ENCODE assay signal across 18 cellular contexts in the genomic region with DNA sequence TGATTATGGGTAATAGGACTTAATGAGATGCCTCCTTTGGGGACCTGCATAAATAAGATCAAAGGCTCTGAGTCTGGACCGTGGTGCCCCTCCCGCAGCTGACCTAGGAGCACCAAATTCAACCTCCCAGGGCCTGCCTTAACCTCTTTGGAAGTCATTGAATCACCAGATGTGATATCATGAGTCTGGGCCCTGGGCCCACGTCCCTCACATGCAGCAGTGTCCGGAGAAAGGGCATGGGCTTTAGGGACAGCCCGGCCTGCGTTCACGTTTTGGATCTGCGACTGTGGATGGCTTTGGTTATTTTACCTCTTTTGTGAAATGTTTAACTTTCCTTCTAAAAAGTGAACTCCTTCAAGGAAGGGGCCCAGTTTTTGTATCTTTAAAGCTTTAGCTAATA.
DNase-seq lines count a peak whose midpoint lies in the region; ATAC-seq and TF ChIP-seq lines count a peak whose summit lies in the region.
"Had no signal": no experiment of that assay in that cellular context is flagged by ENCODE, and none has a peak within 500 bp of the region (broad histone marks: within the 10 kb centered on the region; RNA-seq: fewer than 3 reads in every experiment).

No MANE protein-coding gene starts in this region.

- H3K4me1 Mint-ChIP-seq in stimulated activated memory B cell treated with anti-CD40 and anti-IgM and Interleukin-4, amounts not matched to agents 10 μg/mL and 1 μg/mL and 100 μg/mL, for 72 hours: peaks cover 34% of the 10 kb centered on the region

- no peak overlapping the region for H3K18ac ChIP-seq in trophoblast cell (ENCODE audit: low read length)

- H2BK120ac ChIP-seq in trophoblast cell (ENCODE audit: insufficient read depth, low read length, poor library complexity): no peak overlapping the region

- peak; percentile 45 to 60 (median 48) for ATAC-seq in heart left ventricle
- no peak for ATAC-seq in stimulated activated memory B cell treated with anti-CD40 and anti-IgM and Interleukin-4, amounts not matched to agents 10 μg/mL and 1 μg/mL and 100 μg/mL, for 72 hours
- no peak for ATAC-seq in HG02870 (IDR thresholded peaks at IDR 0.05; ENCODE audit: unreplicated experiment)

- no peaks in the 10 kb centered on the region for H3K27me3 ChIP-seq in heart left ventricle
- H3K27me3 ChIP-seq in right atrium auricular region: no peaks in the 10 kb centered on the region
- no peaks in the 10 kb centered on the region for H3K27me3 ChIP-seq in muscle layer of colon (ENCODE audit: control insufficient read depth in 1 of 2, insufficient read depth in 2 of 2, low read length in 2 of 2)
- H3K27me3 ChIP-seq in trophoblast cell (ENCODE audit: insufficient read depth, low read length): no peaks in the 10 kb centered on the region
- H3K27me3 ChIP-seq: BLaER1 had no signal

- H3K27ac ChIP-seq in heart left ventricle (peak overlapping the region in 1 of 12 donors; percentile 82), right atrium auricular region (no peak overlapping the region), muscle layer of colon (ENCODE audit: low read depth, low read length) (peak overlapping the region; percentile 66), trophoblast cell (ENCODE audit: low read depth, low read length) (no peak overlapping the region)
- H3K27ac ChIP-seq: BLaER1, GM23248 had no signal

- no peak overlapping the region for H4K8ac ChIP-seq in trophoblast cell (ENCODE audit: low read depth, low read length)

- H3K4me3 ChIP-seq in heart left ventricle: no peak overlapping the region
- H3K4me3 ChIP-seq in right atrium auricular region: no peak overlapping the region
- no peak overlapping the region for H3K4me3 ChIP-seq in muscle layer of colon (ENCODE audit: low read depth in 1 of 2, low read length in 2 of 2)
- H3K4me3 ChIP-seq in trophoblast cell (ENCODE audit: low read depth, low read length): no peak overlapping the region
- H3K4me3 ChIP-seq: BLaER1, GM23248 had no signal

- H3K4me1 ChIP-seq in heart left ventricle (peaks cover 0 to 27% (median 0%) of the 10 kb centered on the region in 12 donors), right atrium auricular region (no peaks in the 10 kb centered on the region), muscle layer of colon (ENCODE audit: insufficient read depth, low read length) (peaks cover 9% of the 10 kb centered on the region), trophoblast cell (ENCODE audit: control insufficient read depth in 1 of 2, insufficient read depth in 2 of 2, low read length in 2 of 2) (peaks cover 0 to 2% of the 10 kb centered on the region in 2 experiments)
- H3K4me1 ChIP-seq: BLaER1 had no signal

- H3K9me3 Mint-ChIP-seq in stimulated activated memory B cell treated with anti-CD40 and anti-IgM and Interleukin-4, amounts not matched to agents 10 μg/mL and 1 μg/mL and 100 μg/mL, for 72 hours: peaks cover 5% of the 10 kb centered on the region

- peaks cover 6% of the 10 kb centered on the region for H3K36me3 Mint-ChIP-seq in stimulated activated memory B cell treated with anti-CD40 and anti-IgM and Interleukin-4, amounts not matched to agents 10 μg/mL and 1 μg/mL and 100 μg/mL, for 72 hours
- H3K36me3 Mint-ChIP-seq: CD14-positive monocyte had no signal

- H3K36me3 ChIP-seq in heart left ventricle: no peaks in the 10 kb centered on the region
- no peaks in the 10 kb centered on the region for H3K36me3 ChIP-seq in right atrium auricular region
- H3K36me3 ChIP-seq in muscle layer of colon (ENCODE audit: insufficient read depth, low read length): no peaks in the 10 kb centered on the region
- H3K36me3 ChIP-seq in trophoblast cell (ENCODE audit: control insufficient read depth in 1 of 2, insufficient read depth in 2 of 2, low read length in 2 of 2): no peaks in the 10 kb centered on the region
- H3K36me3 ChIP-seq: BLaER1 had no signal

- no peak overlapping the region for H3K14ac ChIP-seq in trophoblast cell (ENCODE audit: low read length)

- H3K4ac ChIP-seq in trophoblast cell (ENCODE audit: low read depth, low read length): no peak overlapping the region

- H3K9me3 ChIP-seq in heart left ventricle: peaks cover 0 to 13% (median 0%) of the 10 kb centered on the region in 12 donors
- no peaks in the 10 kb centered on the region for H3K9me3 ChIP-seq in right atrium auricular region
- no peaks in the 10 kb centered on the region for H3K9me3 ChIP-seq in muscle layer of colon (ENCODE audit: low read length)
- peaks cover 1% of the 10 kb centered on the region for H3K9me3 ChIP-seq in trophoblast cell (ENCODE audit: insufficient read depth, low read depth, low read length)

- peaks cover 8% of the 10 kb centered on the region for H3K27me3 Mint-ChIP-seq in stimulated activated memory B cell treated with anti-CD40 and anti-IgM and Interleukin-4, amounts not matched to agents 10 μg/mL and 1 μg/mL and 100 μg/mL, for 72 hours
- H3K27me3 Mint-ChIP-seq: CD4-positive, alpha-beta memory T cell had no signal

- intact Hi-C loops in heart left ventricle (cut with DNase I): no loop called here

- peak in 1 of 5 donors; percentile 32 for DNase-seq in heart left ventricle
- no peak for DNase-seq in right atrium auricular region (ENCODE audit: low spot score)
- DNase-seq in trophoblast cell: no peak
- DNase-seq in SKM-1 (lab: John Stamatoyannopoulos, UW; ENCODE audit: unreplicated experiment): no peak
- DNase-seq in amniotic stem cell (lab: John Stamatoyannopoulos, UW): no peak
- DNase-seq: 8988T; CD4-positive, alpha-beta memory T cell; DMS153; DMS79; GDM1; GM23248; HCEC 1CT; IMR-90 had no signal

- no peak overlapping the region for H2AFZ ChIP-seq in trophoblast cell (ENCODE audit: insufficient read depth, low read length, poor library complexity)
- H2AFZ ChIP-seq: GM23248 had no signal

- no peaks in the 10 kb centered on the region for H3K79me1 ChIP-seq in trophoblast cell (ENCODE audit: low read length)

- no peak overlapping the region for H3K4me2 ChIP-seq in trophoblast cell (ENCODE audit: low read length)
- H3K4me2 ChIP-seq: BLaER1 had no signal

- TF ChIP-seq CTCF in heart left ventricle (IDR thresholded peaks at IDR 0.05): no peak
- TF ChIP-seq CTCF in right atrium auricular region (IDR thresholded peaks at IDR 0.05): no peak

- H3K4me3 Mint-ChIP-seq in stimulated activated memory B cell treated with anti-CD40 and anti-IgM and Interleukin-4, amounts not matched to agents 10 μg/mL and 1 μg/mL and 100 μg/mL, for 72 hours: no peak overlapping the region
- H3K4me3 Mint-ChIP-seq: CD4-positive, alpha-beta memory T cell had no signal

- H4K12ac ChIP-seq in trophoblast cell (ENCODE audit: low read depth, low read length): no peak overlapping the region

- H3K23ac ChIP-seq in trophoblast cell (ENCODE audit: low read length): no peak overlapping the region

- no peaks in the 10 kb centered on the region for H3K79me2 ChIP-seq in trophoblast cell (ENCODE audit: control insufficient read depth, insufficient read depth, low read length, poor library complexity)

- WGBS in heart left ventricle, 4 donors: 63 to 83% (median 71%) methylated on average over 8 of the region's 8 CpGs
- no CpG with 5 or more reads among the region's 8 CpGs for WGBS in trophoblast cell (ENCODE audit: extremely low coverage, insufficient coverage, insufficient read length)

- no peak overlapping the region for H2BK5ac ChIP-seq in trophoblast cell (ENCODE audit: low read depth, low read length, poor library complexity)

- H2AK5ac ChIP-seq in trophoblast cell (ENCODE audit: low read length): no peak overlapping the region

- no peak overlapping the region for H3K9ac ChIP-seq in muscle layer of colon (ENCODE audit: low read length)
- H3K9ac ChIP-seq in trophoblast cell (ENCODE audit: low read length): no peak overlapping the region
- H3K9ac ChIP-seq: BLaER1, GM23248 had no signal

- peak overlapping the region; percentile 27 for H2BK12ac ChIP-seq in trophoblast cell (ENCODE audit: low read length)

- H4K91ac ChIP-seq in trophoblast cell (ENCODE audit: low read depth, low read length): no peak overlapping the region

- H3K27ac Mint-ChIP-seq in stimulated activated memory B cell treated with anti-CD40 and anti-IgM and Interleukin-4, amounts not matched to agents 10 μg/mL and 1 μg/mL and 100 μg/mL, for 72 hours: peak overlapping the region; percentile 50
- H3K27ac Mint-ChIP-seq: CD4-positive, alpha-beta memory T cell had no signal

- TF ChIP-seq POLR2A in heart left ventricle (IDR thresholded peaks at IDR 0.05): no peak

Comparison
In these comparisons a context has a peak if more than half of its experiments do, and no peak if none do; other contexts are left out.
1. ATAC-seq: peak in heart left ventricle (4 of 4); none in stimulated activated memory B cell treated with anti-CD40 and anti-IgM and Interleukin-4, amounts not matched to agents 10 μg/mL and 1 μg/mL and 100 μg/mL, for 72 hours (single experiment) and HG02870 (single experiment).